In genomic region chr17:56545930-56546329, GRCh38 we compare ENCODE assay signal across 25 cellular contexts. TPM values are rescaled to one million over a fixed set of nuclear protein-coding genes. Genes with fewer than 3 reads are reported as not detected.
"Had no signal": no experiment of that assay in that cellular context is flagged by ENCODE, and none has a peak within 500 bp of the region (broad histone marks: within the 10 kb centered on the region; RNA-seq: fewer than 3 reads in every experiment).

No MANE protein-coding gene starts in this region.

- H3K4me1 ChIP-seq: colonic mucosa, esophagus squamous epithelium, heart right ventricle, left lung, lower lobe of right lung had no signal

- H3K27me3 ChIP-seq: colonic mucosa, esophagus squamous epithelium, gastrocnemius medialis, left lung had no signal

- H3K4me3 ChIP-seq: colonic mucosa, esophagus squamous epithelium, gastrocnemius medialis, heart right ventricle, left lung, lower lobe of right lung, mucosa of descending colon had no signal

- H3K36me3 ChIP-seq: colonic mucosa, esophagus squamous epithelium, gastrocnemius medialis, heart right ventricle, left lung, lower lobe of right lung had no signal

- DNase-seq: colonic mucosa; cortex of kidney; effector CD8-positive, alpha-beta T cell; effector memory CD8-positive, alpha-beta T cell; endodermal cell; erythroblast; esophagus squamous epithelium; foreskin fibroblast; foreskin melanocyte; gastrocnemius medialis; glutamatergic neuron; head of caudate nucleus; heart right ventricle; hippocampal formation; left cardiac atrium; left lung; left ventricle myocardium superior; lower lobe of right lung; mesenchymal stem cell; mucosa of descending colon had no signal

- ATAC-seq: effector memory CD8-positive, alpha-beta T cell; esophagus mucosa; gastrocnemius medialis; heart right ventricle; left cardiac atrium; left lung; left ventricle myocardium superior; lower lobe of right lung; mucosa of descending colon had no signal

- FAIRE-seq: endometrium, islet of Langerhans, keratinocyte had no signal

- H3K27ac ChIP-seq: colonic mucosa, epithelial cell of prostate, esophagus squamous epithelium, gastrocnemius medialis, heart right ventricle, left lung, lower lobe of right lung had no signal

- H3K9me3 ChIP-seq: colonic mucosa, esophagus squamous epithelium, gastrocnemius medialis, lower lobe of right lung, mucosa of descending colon had no signal

RNA-seq across cellular contexts. Expression of gene NOG, which starts 47.6 kb away (rescaled TPM):
- total RNA-seq: esophagus mucosa had no signal
